In genomic region chr15:79179108-79179561, GRCh38 we compare ENCODE assay signal across 14 cellular contexts.
A peak's percentile ranks its signal among the peaks of the same experiment; 100 is the strongest.
DNase-seq lines count a peak whose midpoint lies in the region; ATAC-seq and TF ChIP-seq lines count a peak whose summit lies in the region.
"Had no signal": no experiment of that assay in that cellular context is flagged by ENCODE, and none has a peak within 500 bp of the region (broad histone marks: within the 10 kb centered on the region; RNA-seq: fewer than 3 reads in every experiment).

No MANE protein-coding gene starts in this region.

- no peak overlapping the region for H3K4me3 Mint-ChIP-seq in Calu3 (ENCODE audit: low read depth, unreplicated experiment)
- no peak overlapping the region for H3K4me3 Mint-ChIP-seq in WTC11
- H3K4me3 Mint-ChIP-seq: activated naive CD4-positive, alpha-beta T cell treated with anti-CD3 and anti-CD28 coated beads for 36 hours; CD4-positive, CD25-positive, alpha-beta regulatory T cell had no signal

- BruUV-seq in Calu3 (replicated peaks; lab: Mats Ljungman, UMichigan): no TSS peak

- intact Hi-C loops in Calu3 (cut with micrococcal nuclease; ENCODE audit: unreplicated experiment): no loop called here

- POLR2A ChIA-PET in WTC11 (lab: Charles Lee): no interaction called here

- CTCF ChIA-PET in Calu3 (lab: Charles Lee) (interaction anchor here (0.6 to 1.2 kb wide), 3 partner anchors 10 to 597 kb away, joined by 3 to 5 read pairs (median 3); no protein-coding TSS in a partner anchor), WTC11 (lab: Charles Lee) (interaction anchor here (0.7 to 11.1 kb wide), 3 partner anchors 151 to 272 kb away, joined by 3 to 276 read pairs (median 3); no protein-coding TSS in a partner anchor)

- TF ChIP-seq CTCF in Calu3 (IDR thresholded peaks at IDR 0.05; ENCODE audit: unreplicated experiment) (no peak), WTC11 (IDR thresholded peaks at IDR 0.05) (no peak)

- peak; percentile 45 for DNase-seq in Calu3
- DNase-seq in HuH-7.5 (ENCODE audit: low spot score): peak; percentile 31
- no peak for DNase-seq in WTC11 (ENCODE audit: low spot score)
- peak; percentile 79 for DNase-seq in kidney tubule cell (ENCODE audit: low spot score)
- no peak for DNase-seq in hepatic stellate cell (ENCODE audit: low spot score)
- no peak for DNase-seq in COLO829 (ENCODE audit: low spot score)
- no peak for DNase-seq in AG08395 (ENCODE audit: low spot score)
- DNase-seq: activated CD4-positive, CD25-positive, alpha-beta regulatory T cell treated with anti-CD3 and anti-CD28 coated beads, Interleukin-2, amount 50 U/mL, for 72 hours; activated naive CD4-positive, alpha-beta T cell treated with anti-CD3 and anti-CD28 coated beads for 36 hours; CD4-positive, CD25-positive, alpha-beta regulatory T cell; effector CD4-positive, alpha-beta T cell; MM.1S; stimulated activated CD4-positive, alpha-beta T cell treated with anti-CD3 and anti-CD28 coated beads, Interleukin-4, amount 100 ng/mL, for 24 hours had no signal

- H3K9me3 Mint-ChIP-seq in Calu3 (ENCODE audit: low read depth, unreplicated experiment) (no peaks in the 10 kb centered on the region), WTC11 (no peaks in the 10 kb centered on the region)
- H3K9me3 Mint-ChIP-seq: activated naive CD4-positive, alpha-beta T cell treated with anti-CD3 and anti-CD28 coated beads for 36 hours had no signal

- H3K27ac Mint-ChIP-seq in Calu3 (ENCODE audit: unreplicated experiment): no peak overlapping the region
- no peak overlapping the region for H3K27ac Mint-ChIP-seq in WTC11
- H3K27ac Mint-ChIP-seq: activated naive CD4-positive, alpha-beta T cell treated with anti-CD3 and anti-CD28 coated beads for 36 hours; CD4-positive, CD25-positive, alpha-beta regulatory T cell had no signal

- H3K36me3 Mint-ChIP-seq in Calu3 (ENCODE audit: insufficient read depth, unreplicated experiment): no peaks in the 10 kb centered on the region
- no peaks in the 10 kb centered on the region for H3K36me3 Mint-ChIP-seq in WTC11
- H3K36me3 Mint-ChIP-seq: CD4-positive, CD25-positive, alpha-beta regulatory T cell had no signal

- ATAC-seq in WTC11 (peak; percentile 67), HG02642 (IDR thresholded peaks at IDR 0.05; ENCODE audit: poor library complexity, unreplicated experiment) (no peak)

- peaks cover 55% of the 10 kb centered on the region for H3K27me3 Mint-ChIP-seq in Calu3 (ENCODE audit: unreplicated experiment)
- H3K27me3 Mint-ChIP-seq in WTC11 (ENCODE audit: low read depth): peaks cover 5% of the 10 kb centered on the region; the same call in 1 of the 2 replicates

- H3K4me1 Mint-ChIP-seq in Calu3 (ENCODE audit: low read depth, unreplicated experiment) (peaks cover 6% of the 10 kb centered on the region), WTC11 (peaks cover 9% of the 10 kb centered on the region)

TF ChIP-seq in WTC11, 78 proteins besides CTCF, POLR2A, EP300 and RAD21:
- no peak for TF ChIP-seq ZNF512 (CRISPR knock-in tag; IDR thresholded peaks at IDR 0.05; ENCODE audit: borderline replicate concordance)
- no peak for TF ChIP-seq ERG (CRISPR knock-in tag; IDR thresholded peaks at IDR 0.05)
- no peak for TF ChIP-seq ATF6 (CRISPR knock-in tag; IDR thresholded peaks at IDR 0.05)
- 0 out of 2 replicates have a peak, but pooled peaks have one; percentile 12 for TF ChIP-seq GABPB1 (CRISPR knock-in tag; IDR thresholded peaks at IDR 0.05)
- no peak for TF ChIP-seq ZNF263 (CRISPR knock-in tag; IDR thresholded peaks at IDR 0.05; ENCODE audit: low read depth)

Comparison
In these comparisons a context has a peak if more than half of its experiments do, and no peak if none do; other contexts are left out.
1. DNase-seq: peak in Calu3 (single experiment), HuH-7.5 (single experiment) and kidney tubule cell (single experiment); none in WTC11 (single experiment), hepatic stellate cell (single experiment), COLO829 (single experiment) and AG08395 (single experiment).